ENCODE assay signal across 18 cellular contexts in genomic region chr2:138677179-138677578, GRCh38.
DNase-seq lines count a peak whose midpoint lies in the region; ATAC-seq, FAIRE-seq and TF ChIP-seq lines count a peak whose summit lies in the region.
"Had no signal": no experiment of that assay in that cellular context is flagged by ENCODE, and none has a peak within 500 bp of the region (broad histone marks: within the 10 kb centered on the region; RNA-seq: fewer than 3 reads in every experiment).

No MANE protein-coding gene starts in this region.

- H3K27ac Mint-ChIP-seq in stimulated activated naive CD8-positive, alpha-beta T cell treated with anti-CD3 and anti-CD28 coated beads, Interleukin-15, amount 100 ng/mL, for 72 hours = peak overlapping the region in 1 of 2 donors; percentile 63
- H3K27ac Mint-ChIP-seq: CD4-positive, alpha-beta memory T cell had no signal

- H3K27ac ChIP-seq in right lobe of liver (no peak overlapping the region), HepG2 (ENCODE audit: extremely low read length, insufficient read depth, low read length) (no peak overlapping the region)
- H3K27ac ChIP-seq: GM23248 had no signal

- FAIRE-seq in HepG2 (lab: Jason Lieb, UNC) = no peak
- FAIRE-seq: GM12878, GM19239 had no signal

- 53% methylated on average over 2 of the region's 2 CpGs for WGBS in right lobe of liver (ENCODE audit: insufficient coverage, low coverage, low lambda C conversion rate, missing lambda C conversion rate)
- WGBS in HepG2 (ENCODE audit: low lambda C conversion rate) = 10% methylated on average over 2 of the region's 2 CpGs

- H3K27me3 ChIP-seq in right lobe of liver = no peaks in the 10 kb centered on the region
- no peaks in the 10 kb centered on the region for H3K27me3 ChIP-seq in HepG2 (ENCODE audit: control insufficient read depth in 1 of 2, insufficient read depth in 2 of 2, low read length in 2 of 2)

- TF ChIP-seq EP300 in HepG2 (IDR thresholded peaks at IDR 0.05; ENCODE audit: low read depth in 2 of 2, low read length in 2 of 2) (no peak), HepG2 (CRISPR knock-in tag; IDR thresholded peaks at IDR 0.05; ENCODE audit: borderline replicate concordance) (no peak)

- peak in 3 of 4 donors; percentile 40 to 76 (median 61) for ATAC-seq in right lobe of liver
- ATAC-seq in HepG2 = no peak
- no peak for ATAC-seq in stimulated activated naive CD8-positive, alpha-beta T cell treated with anti-CD3 and anti-CD28 coated beads, Interleukin-15, amount 100 ng/mL, for 72 hours
- ATAC-seq: GM12878 had no signal

- H3K9me3 Mint-ChIP-seq in stimulated activated naive CD8-positive, alpha-beta T cell treated with anti-CD3 and anti-CD28 coated beads, Interleukin-15, amount 100 ng/mL, for 72 hours = no peaks in the 10 kb centered on the region
- H3K9me3 Mint-ChIP-seq: CD4-positive, alpha-beta memory T cell had no signal

- H3K4me3 ChIP-seq in right lobe of liver (no peak overlapping the region), HepG2 (replicated peaks in 1 of 3; ENCODE audit: insufficient read depth in 1 of 3, low read depth in 2 of 3, low read length in 3 of 3) (no peak overlapping the region), fibroblast of the aortic adventitia (ENCODE audit: low read depth, low read length) (no peak overlapping the region)
- H3K4me3 ChIP-seq: GM12878, GM23248 had no signal

- intact Hi-C loops in right lobe of liver (cut with DNase I) = no loop called here
- intact Hi-C loops in HepG2 (cut with micrococcal nuclease; ENCODE audit: unreplicated experiment) = no loop called here

- H3K4me3 Mint-ChIP-seq in stimulated activated naive CD8-positive, alpha-beta T cell treated with anti-CD3 and anti-CD28 coated beads, Interleukin-15, amount 100 ng/mL, for 72 hours = no peak overlapping the region
- H3K4me3 Mint-ChIP-seq: CD4-positive, alpha-beta memory T cell had no signal

- POLR2A ChIA-PET in HepG2 (lab: Yijun Ruan, JAX) = no interaction called here

- no peaks in the 10 kb centered on the region for H3K79me2 ChIP-seq in HepG2 (ENCODE audit: insufficient read depth, low read length)

- no peak for DNase-seq in right lobe of liver
- DNase-seq in HepG2 (ENCODE audit: low spot score) = no peak
- DNase-seq in NCI-H146 treated with DMSO at 0.1 percent for 48 hours (lab: John Stamatoyannopoulos, UW; ENCODE audit: unreplicated experiment) = peak; percentile 84
- DNase-seq in fibroblast of the aortic adventitia (ENCODE audit: low read depth) = peak; percentile 4
- no peak for DNase-seq in stimulated activated naive CD8-positive, alpha-beta T cell treated with anti-CD3 and anti-CD28 coated beads, Interleukin-15, amount 100 ng/mL, for 72 hours
- no peak for DNase-seq in NCI-H2227 treated with DMSO at 0.1 percent for 48 hours (lab: John Stamatoyannopoulos, UW)
- DNase-seq: C1 segment of cervical spinal cord; CD4-positive, alpha-beta memory T cell; COR-L47; DMS 273 treated with DMSO at 0.1 percent for 48 hours; DMS79; EL; GDM1; GM23248; H7; HCEC 1CT had no signal

- no peak overlapping the region for H3K4me2 ChIP-seq in HepG2 (ENCODE audit: low read depth, low read length)

- H3K36me3 ChIP-seq in right lobe of liver (no peaks in the 10 kb centered on the region), HepG2 (replicated peaks in 1 of 2; ENCODE audit: control insufficient read depth in 1 of 2, insufficient read depth in 2 of 2, low read length in 2 of 2) (no peaks in the 10 kb centered on the region)

- peaks cover 0 to 8% (median 0%) of the 10 kb centered on the region in 4 donors for H3K4me1 ChIP-seq in right lobe of liver
- H3K4me1 ChIP-seq in HepG2 (ENCODE audit: insufficient read depth, low read length) = no peaks in the 10 kb centered on the region

- CTCF ChIA-PET in HepG2 (lab: Yijun Ruan, JAX; ENCODE audit: low intra/inter-chr PET ratio, low total read pairs) = no interaction called here

- H3K9me3 ChIP-seq in right lobe of liver (no peaks in the 10 kb centered on the region), HepG2 (ENCODE audit: low read length) (no peaks in the 10 kb centered on the region)

- TF ChIP-seq POLR2A in right lobe of liver (IDR thresholded peaks at IDR 0.05) (no peak), HepG2 (IDR thresholded peaks at IDR 0.05; ENCODE audit: insufficient read depth in 1 of 2, low read depth in 2 of 2, low read length in 2 of 2) (no peak)

- BruUV-seq in HepG2 (replicated peaks; lab: Mats Ljungman, UMichigan) = no TSS peak

- H4K20me1 ChIP-seq in HepG2 (ENCODE audit: insufficient read depth, low read length) = no peaks in the 10 kb centered on the region

- in situ Hi-C loops in HepG2 (cut with HindIII; ENCODE audit: extremely low pct_ligation_motif_present, low pct_unique_long_range_greater_than_20kb) = no loop called here

- TF ChIP-seq CTCF in right lobe of liver (IDR thresholded peaks at IDR 0.05) = no peak
- no peak for TF ChIP-seq CTCF in HepG2 (CRISPR knock-in tag; IDR thresholded peaks at IDR 0.05)
- no peak for TF ChIP-seq CTCF in fibroblast of the aortic adventitia (IDR thresholded peaks at IDR 0.05; ENCODE audit: insufficient read depth, low read length)

- H3K4me1 Mint-ChIP-seq in stimulated activated naive CD8-positive, alpha-beta T cell treated with anti-CD3 and anti-CD28 coated beads, Interleukin-15, amount 100 ng/mL, for 72 hours = no peaks in the 10 kb centered on the region
- H3K4me1 Mint-ChIP-seq: CD4-positive, alpha-beta memory T cell had no signal

- peaks cover 5% of the 10 kb centered on the region for H3K27me3 Mint-ChIP-seq in stimulated activated naive CD8-positive, alpha-beta T cell treated with anti-CD3 and anti-CD28 coated beads, Interleukin-15, amount 100 ng/mL, for 72 hours

- no peak for TF ChIP-seq RAD21 in HepG2 (CRISPR knock-in tag; IDR thresholded peaks at IDR 0.05)

- no peak overlapping the region for H2AFZ ChIP-seq in HepG2 (ENCODE audit: low read length)
- H2AFZ ChIP-seq: GM23248 had no signal

- H3K9ac ChIP-seq in HepG2 (ENCODE audit: insufficient read depth, low read depth, low read length) = no peak overlapping the region
- H3K9ac ChIP-seq: GM23248 had no signal

TF ChIP-seq in HepG2, 621 proteins besides CTCF, POLR2A, EP300 and RAD21:
- no peak for TF ChIP-seq RFXANK (CRISPR knock-in tag; IDR thresholded peaks at IDR 0.05)
- TF ChIP-seq NFKB2 (CRISPR knock-in tag; IDR thresholded peaks at IDR 0.05; ENCODE audit: borderline replicate concordance) = no peak
- TF ChIP-seq PLSCR1 (CRISPR knock-in tag; IDR thresholded peaks at IDR 0.05; ENCODE audit: borderline replicate concordance) = no peak
- TF ChIP-seq HDAC6 (IDR thresholded peaks at IDR 0.05; ENCODE audit: low read depth, low read length) = no peak
- TF ChIP-seq, protein P1, sequence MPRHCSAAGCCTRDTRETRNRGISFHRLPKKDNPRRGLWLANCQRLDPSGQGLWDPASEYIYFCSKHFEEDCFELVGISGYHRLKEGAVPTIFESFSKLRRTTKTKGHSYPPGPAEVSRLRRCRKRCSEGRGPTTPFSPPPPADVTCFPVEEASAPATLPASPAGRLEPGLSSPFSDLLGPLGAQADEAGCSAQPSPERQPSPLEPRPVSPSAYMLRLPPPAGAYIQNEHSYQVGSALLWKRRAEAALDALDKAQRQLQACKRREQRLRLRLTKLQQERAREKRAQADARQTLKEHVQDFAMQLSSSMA (CRISPR knock-in tag; IDR thresholded peaks at IDR 0.05) = no peak

Comparison
In these comparisons a context has a peak if more than half of its experiments do, and no peak if none do; other contexts are left out.
1. ATAC-seq: peak in right lobe of liver (3 of 4); none in HepG2 (single experiment) and stimulated activated naive CD8-positive, alpha-beta T cell treated with anti-CD3 and anti-CD28 coated beads, Interleukin-15, amount 100 ng/mL, for 72 hours (single experiment).
2. DNase-seq: peak in NCI-H146 treated with DMSO at 0.1 percent for 48 hours (single experiment) and fibroblast of the aortic adventitia (single experiment); none in right lobe of liver (0 of 3), HepG2 (single experiment), stimulated activated naive CD8-positive, alpha-beta T cell treated with anti-CD3 and anti-CD28 coated beads, Interleukin-15, amount 100 ng/mL, for 72 hours (0 of 2) and NCI-H2227 treated with DMSO at 0.1 percent for 48 hours (single experiment).